ENCODE assay signal across 10 cellular contexts in the genomic region with DNA sequence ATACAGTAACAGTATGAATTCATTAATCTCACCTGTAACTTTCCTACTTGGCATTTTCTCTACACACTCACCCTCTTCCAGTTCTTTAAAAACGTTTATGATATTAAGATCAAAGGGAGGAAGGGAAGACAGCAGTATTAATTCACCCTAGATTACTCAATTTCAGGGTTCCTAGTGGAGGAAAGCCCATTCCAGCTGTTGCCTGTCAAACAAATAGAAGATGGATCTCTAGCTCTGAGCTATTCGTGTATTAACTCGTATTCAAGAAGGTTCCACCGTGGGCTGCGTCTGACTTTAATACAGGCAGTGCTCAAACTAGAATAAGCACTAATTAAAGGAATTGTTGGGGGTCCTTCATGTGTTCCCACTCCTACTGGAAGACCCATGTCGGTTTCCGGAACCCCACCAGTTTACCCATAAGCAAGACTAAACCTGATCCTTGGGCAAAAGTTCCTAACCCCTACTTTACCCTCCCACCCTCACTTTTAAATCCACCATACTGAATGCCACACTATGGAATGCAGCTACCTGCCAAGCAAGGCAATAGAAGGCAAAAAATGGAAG. TPM values are rescaled to one million over a fixed set of nuclear protein-coding genes. Genes with fewer than 3 reads are reported as not detected.
DNase-seq lines count a peak whose midpoint lies in the region; ATAC-seq and TF ChIP-seq lines count a peak whose summit lies in the region.
"Had no signal": no experiment of that assay in that cellular context is flagged by ENCODE, and none has a peak within 500 bp of the region (broad histone marks: within the 10 kb centered on the region; RNA-seq: fewer than 3 reads in every experiment).

No MANE protein-coding gene starts in this region.

- no peaks in the 10 kb centered on the region for H3K9me3 ChIP-seq in naive thymus-derived CD4-positive, alpha-beta T cell (ENCODE audit: control insufficient read depth in 2 of 3, low read length in 3 of 3)
- no peaks in the 10 kb centered on the region for H3K9me3 ChIP-seq in suprapubic skin
- H3K9me3 ChIP-seq: SJSA1 had no signal

- no peak overlapping the region for H3K27ac Mint-ChIP-seq in activated CD8-positive, alpha-beta T cell treated with anti-CD3 and anti-CD28 coated beads for 36 hours
- H3K27ac Mint-ChIP-seq in naive thymus-derived CD4-positive, alpha-beta T cell, result peak overlapping the region in 1 of 9 donors; percentile 27

- CTCF ChIA-PET in activated CD8-positive, alpha-beta T cell treated with anti-CD3 and anti-CD28 coated beads for 36 hours (lab: Charles Lee), result interaction anchor here (1.0 to 1.6 kb wide), 3 partner anchors 9 to 414 kb away, joined by 3 to 4 read pairs (median 3); no protein-coding TSS in a partner anchor
- CTCF ChIA-PET in naive thymus-derived CD4-positive, alpha-beta T cell (lab: Charles Lee), result no interaction called here
- CTCF ChIA-PET in RWPE1 (lab: Yijun Ruan, JAX), result interaction anchor here (0.6 to 1.2 kb wide), 3 partner anchors 28 to 463 kb away, joined by 3 to 4 read pairs (median 3); no protein-coding TSS in a partner anchor

- H3K4me3 ChIP-seq in naive thymus-derived CD4-positive, alpha-beta T cell (ENCODE audit: low read length), result no peak overlapping the region
- H3K4me3 ChIP-seq in suprapubic skin, result no peak overlapping the region
- H3K4me3 ChIP-seq: SJSA1 had no signal

- no peak overlapping the region for H3K27ac ChIP-seq in naive thymus-derived CD4-positive, alpha-beta T cell (ENCODE audit: low read depth, low read length)
- H3K27ac ChIP-seq in RWPE1 (no peak overlapping the region), suprapubic skin (no peak overlapping the region)
- H3K27ac ChIP-seq: SJSA1 had no signal

- H3K4me1 ChIP-seq in naive thymus-derived CD4-positive, alpha-beta T cell (ENCODE audit: control insufficient read depth in 2 of 2, insufficient read depth in 2 of 2, low read length in 2 of 2), result no peaks in the 10 kb centered on the region
- H3K4me1 ChIP-seq in suprapubic skin, result peaks cover 18% of the 10 kb centered on the region

- no peaks in the 10 kb centered on the region for H3K27me3 ChIP-seq in naive thymus-derived CD4-positive, alpha-beta T cell (ENCODE audit: control insufficient read depth in 2 of 2, insufficient read depth in 2 of 2, low read length in 2 of 2)
- no peaks in the 10 kb centered on the region for H3K27me3 ChIP-seq in suprapubic skin
- H3K27me3 ChIP-seq: SJSA1 had no signal

- H3K9me3 Mint-ChIP-seq in activated CD8-positive, alpha-beta T cell treated with anti-CD3 and anti-CD28 coated beads for 36 hours, result no peaks in the 10 kb centered on the region
- no peaks in the 10 kb centered on the region for H3K9me3 Mint-ChIP-seq in naive thymus-derived CD4-positive, alpha-beta T cell

- DNase-seq in DMS53 treated with DMSO at 0.1 percent for 48 hours (lab: John Stamatoyannopoulos, UW; ENCODE audit: unreplicated experiment) (peak; percentile 8), HT-29 (ENCODE audit: low spot score) (peak; percentile 39), RWPE1 (ENCODE audit: low spot score) (no peak), inferior parietal cortex (ENCODE audit: extremely low spot score) (no peak), suprapubic skin (ENCODE audit: low spot score in 2 of 2) (no peak)
- DNase-seq in activated CD8-positive, alpha-beta T cell treated with anti-CD3 and anti-CD28 coated beads for 36 hours, result no peak
- DNase-seq in naive thymus-derived CD4-positive, alpha-beta T cell, result no peak
- DNase-seq: NCI-H1092 treated with DMSO at 0.1 percent for 48 hours, right cardiac atrium had no signal

- POLR2A ChIA-PET in activated CD8-positive, alpha-beta T cell treated with anti-CD3 and anti-CD28 coated beads for 36 hours (lab: Charles Lee), result interaction anchor here (0.6 to 2.5 kb wide), 11 partner anchors 8 to 553 kb away, joined by 3 to 10 read pairs (median 3); a partner anchor contains a TSS
- POLR2A ChIA-PET in naive thymus-derived CD4-positive, alpha-beta T cell (lab: Charles Lee), result interaction anchor here (0.6 to 1.6 kb wide), 3 partner anchors 22 to 188 kb away, joined by 3 to 5 read pairs (median 4); a partner anchor contains a TSS
- POLR2A ChIA-PET in RWPE1 (lab: Yijun Ruan, JAX; ENCODE audit: low non-redundant PET), result no interaction called here

- peaks cover 15% of the 10 kb centered on the region for H3K4me1 Mint-ChIP-seq in activated CD8-positive, alpha-beta T cell treated with anti-CD3 and anti-CD28 coated beads for 36 hours (ENCODE audit: low read depth)
- H3K4me1 Mint-ChIP-seq in naive thymus-derived CD4-positive, alpha-beta T cell, result peaks cover 8 to 24% (median 12%) of the 10 kb centered on the region in 7 donors

- no peak for ATAC-seq in activated CD8-positive, alpha-beta T cell treated with anti-CD3 and anti-CD28 coated beads for 36 hours
- ATAC-seq in naive thymus-derived CD4-positive, alpha-beta T cell, result no peak
- ATAC-seq: right cardiac atrium had no signal

- H3K36me3 ChIP-seq in naive thymus-derived CD4-positive, alpha-beta T cell (ENCODE audit: control insufficient read depth in 2 of 3, insufficient read depth in 3 of 3, low read length in 3 of 3), result peaks cover 0 to 17% (median 6%) of the 10 kb centered on the region in 3 experiments
- peaks cover 33% of the 10 kb centered on the region for H3K36me3 ChIP-seq in suprapubic skin

- H3K4me3 Mint-ChIP-seq in activated CD8-positive, alpha-beta T cell treated with anti-CD3 and anti-CD28 coated beads for 36 hours, result peak overlapping the region; percentile 3
- peak overlapping the region; percentile 61 to 81 (median 75) for H3K4me3 Mint-ChIP-seq in naive thymus-derived CD4-positive, alpha-beta T cell

- peaks cover 17% of the 10 kb centered on the region for H3K36me3 Mint-ChIP-seq in activated CD8-positive, alpha-beta T cell treated with anti-CD3 and anti-CD28 coated beads for 36 hours (ENCODE audit: low read depth)
- H3K36me3 Mint-ChIP-seq in naive thymus-derived CD4-positive, alpha-beta T cell, result peaks cover 4 to 17% (median 15%) of the 10 kb centered on the region in 5 donors

- no peak for TF ChIP-seq CTCF in activated CD8-positive, alpha-beta T cell treated with anti-CD3 and anti-CD28 coated beads for 36 hours (IDR thresholded peaks at IDR 0.05)
- TF ChIP-seq CTCF in RWPE1 (conservative IDR thresholded peaks at IDR 0.05; ENCODE audit: low read depth) (no peak), suprapubic skin (IDR thresholded peaks at IDR 0.05) (no peak)

- 51% methylated on average over 7 of the region's 7 CpGs for WGBS in suprapubic skin

- H3K27me3 Mint-ChIP-seq in activated CD8-positive, alpha-beta T cell treated with anti-CD3 and anti-CD28 coated beads for 36 hours, result no peaks in the 10 kb centered on the region
- peaks cover 0 to 8% (median 0%) of the 10 kb centered on the region in 5 donors for H3K27me3 Mint-ChIP-seq in naive thymus-derived CD4-positive, alpha-beta T cell

- TF ChIP-seq POLR2A in suprapubic skin (IDR thresholded peaks at IDR 0.05), result no peak

- no peak for TF ChIP-seq EP300 in suprapubic skin (IDR thresholded peaks at IDR 0.05)

- intact Hi-C loops in activated CD8-positive, alpha-beta T cell treated with anti-CD3 and anti-CD28 coated beads for 36 hours (cut with micrococcal nuclease), result no loop called here
- intact Hi-C loops in naive thymus-derived CD4-positive, alpha-beta T cell (cut with micrococcal nuclease), result loop anchor here (2.0 kb wide), 4 partner anchors 49 to 695 kb away; a partner anchor contains a TSS

RNA-seq across cellular contexts. Expression of a gene that starts 2.1 kb away (rescaled TPM):
- 3.1 and 4.8 TPM in 2 replicates for total RNA-seq in HT-29 (2014; rRNA removed; shearing (Covaris generic))
- total RNA-seq in activated CD8-positive, alpha-beta T cell treated with anti-CD3 and anti-CD28 coated beads for 36 hours, result under 1 TPM in 1 of 2 experiments, not detected in 1; 0.20 TPM
- under 1 TPM in 4 of 5 experiments, not detected in 1; 0.10 to 0.45 (median 0.22) TPM for total RNA-seq in naive thymus-derived CD4-positive, alpha-beta T cell
- polyA plus RNA-seq in naive thymus-derived CD4-positive, alpha-beta T cell, result not detected
- total RNA-seq in suprapubic skin, result 1 to 10 TPM; 2.3 to 2.9 (median 2.7) TPM

RNA-seq across cellular contexts. Expression of a gene that starts 49.0 kb away (rescaled TPM):
- 52.5 and 53.3 TPM in 2 replicates for total RNA-seq in HT-29 (2014; rRNA removed; shearing (Covaris generic))
- 100 to 1,000 TPM; 127 to 131 TPM for total RNA-seq in activated CD8-positive, alpha-beta T cell treated with anti-CD3 and anti-CD28 coated beads for 36 hours
- 100 to 1,000 TPM in 2 of 5 experiments, 10 to 100 TPM in 3; 87.8 to 137 (median 96.0) TPM for total RNA-seq in naive thymus-derived CD4-positive, alpha-beta T cell
- polyA plus RNA-seq in naive thymus-derived CD4-positive, alpha-beta T cell, result 10 to 100 TPM; 40.5 to 60.8 TPM
- total RNA-seq in suprapubic skin, result 100 to 1,000 TPM; 116 to 148 (median 123) TPM

Comparison
In these comparisons a context has a peak if more than half of its experiments do, and no peak if none do; other contexts are left out.
1. DNase-seq: peak in DMS53 treated with DMSO at 0.1 percent for 48 hours (single experiment) and HT-29 (single experiment); none in activated CD8-positive, alpha-beta T cell treated with anti-CD3 and anti-CD28 coated beads for 36 hours (single experiment), naive thymus-derived CD4-positive, alpha-beta T cell (0 of 9), RWPE1 (single experiment), inferior parietal cortex (single experiment) and suprapubic skin (0 of 2).